17 cellular contexts compared by ENCODE assay signal in genomic region chr6:41654433-41655020, GRCh38. TPM values are rescaled to one million over a fixed set of nuclear protein-coding genes. Genes with fewer than 3 reads are reported as not detected.
DNase-seq lines count a peak whose midpoint lies in the region; ATAC-seq and TF ChIP-seq lines count a peak whose summit lies in the region.
"Had no signal": no experiment of that assay in that cellular context is flagged by ENCODE, and none has a peak within 500 bp of the region (broad histone marks: within the 10 kb centered on the region; RNA-seq: fewer than 3 reads in every experiment).

No MANE protein-coding gene starts in this region.

- H3K4me1 Mint-ChIP-seq in activated naive CD4-positive, alpha-beta T cell treated with anti-CD3 and anti-CD28 coated beads for 36 hours (ENCODE audit: low read depth): no peaks in the 10 kb centered on the region

- H3K27me3 Mint-ChIP-seq in activated naive CD4-positive, alpha-beta T cell treated with anti-CD3 and anti-CD28 coated beads for 36 hours (ENCODE audit: low read depth): peaks cover 6% of the 10 kb centered on the region

- TF ChIP-seq CTCF in HEK293 (tag by site-specific recombination; IDR thresholded peaks at IDR 0.05): no peak
- TF ChIP-seq CTCF in VCaP (conservative IDR thresholded peaks at IDR 0.05): no peak
- TF ChIP-seq CTCF in lower lobe of right lung (IDR thresholded peaks at IDR 0.05): no peak

- no peak overlapping the region for H3K27ac Mint-ChIP-seq in activated naive CD4-positive, alpha-beta T cell treated with anti-CD3 and anti-CD28 coated beads for 36 hours

- H3K36me3 Mint-ChIP-seq in activated naive CD4-positive, alpha-beta T cell treated with anti-CD3 and anti-CD28 coated beads for 36 hours (ENCODE audit: low read depth): no peaks in the 10 kb centered on the region

- no peak overlapping the region for H3K4me3 Mint-ChIP-seq in activated naive CD4-positive, alpha-beta T cell treated with anti-CD3 and anti-CD28 coated beads for 36 hours

- peaks cover 6% of the 10 kb centered on the region for H3K27me3 ChIP-seq in lower lobe of right lung (ENCODE audit: low read depth)
- H3K27me3 ChIP-seq: BE2C had no signal

- H3K9me3 Mint-ChIP-seq in activated naive CD4-positive, alpha-beta T cell treated with anti-CD3 and anti-CD28 coated beads for 36 hours: no peaks in the 10 kb centered on the region

- H3K4me3 ChIP-seq in HEK293 (ENCODE audit: low read depth, low read length) (no peak overlapping the region), lower lobe of right lung (no peak overlapping the region)
- H3K4me3 ChIP-seq: HAP-1 had no signal

- DNase-seq in lower lobe of right lung: peak; percentile 18
- DNase-seq in posterior vena cava (ENCODE audit: low spot score): peak; percentile 53
- no peak for DNase-seq in iPS-NIHi11 (ENCODE audit: low spot score)
- no peak for DNase-seq in stimulated activated CD4-positive, alpha-beta T cell treated with anti-CD3 and anti-CD28 coated beads, Interleukin-1b, Interleukin-23, amount 100 ng/mL, for 48 hours
- DNase-seq in activated naive CD4-positive, alpha-beta T cell treated with anti-CD3 and anti-CD28 coated beads for 36 hours: no peak
- DNase-seq: BE2C, Karpas-422, NCI-H1417, NCI-H2081 treated with DMSO at 0.1 percent for 48 hours, NCI-H345, NCI-H526 treated with DMSO at 0.1 percent for 48 hours had no signal

- H3K4me1 ChIP-seq in HEK293 (ENCODE audit: control insufficient read depth, insufficient read depth, low read length) (0 out of 2 replicates have a peak, but pooled peaks cover 3% of the 10 kb centered on the region), lower lobe of right lung (peaks cover 13% of the 10 kb centered on the region)
- H3K4me1 ChIP-seq: BE2C, HAP-1 had no signal

- no peaks in the 10 kb centered on the region for H3K9me3 ChIP-seq in HEK293 (ENCODE audit: control insufficient read depth, insufficient read depth, low read depth, low read length)
- no peaks in the 10 kb centered on the region for H3K9me3 ChIP-seq in lower lobe of right lung
- H3K9me3 ChIP-seq: BE2C, HAP-1 had no signal

- POLR2A ChIA-PET in HEK293 (lab: Yijun Ruan, JAX): no interaction called here

- H3K27ac ChIP-seq in HEK293 (ENCODE audit: extremely low read depth, low read depth, low read length) (no peak overlapping the region), VCaP (peak overlapping the region; percentile 98), lower lobe of right lung (no peak overlapping the region)

- ATAC-seq in lower lobe of right lung: no peak
- no peak for ATAC-seq in GM21737 (IDR thresholded peaks at IDR 0.05; ENCODE audit: unreplicated experiment)
- ATAC-seq: Right ventricle myocardium inferior, SK-N-SH treated with all-trans-retinoic acid at 6 μM for 48 hours had no signal

- H3K36me3 ChIP-seq in HEK293 (ENCODE audit: control insufficient read depth in 2 of 2, insufficient read depth in 1 of 2, low read length in 2 of 2) (no peaks in the 10 kb centered on the region), lower lobe of right lung (no peaks in the 10 kb centered on the region)
- H3K36me3 ChIP-seq: BE2C had no signal

- CTCF ChIA-PET in HEK293 (lab: Yijun Ruan, JAX): interaction anchor here (2.8 kb wide), 1 partner anchor 287 kb away, joined by 9 read pairs; no protein-coding TSS in a partner anchor
- CTCF ChIA-PET in activated naive CD4-positive, alpha-beta T cell treated with anti-CD3 and anti-CD28 coated beads for 36 hours (lab: Charles Lee): no interaction called here

- intact Hi-C loops in lower lobe of right lung (cut with DNase I) (no loop called here), posterior vena cava (cut with DNase I) (no loop called here)
- intact Hi-C loops in activated naive CD4-positive, alpha-beta T cell treated with anti-CD3 and anti-CD28 coated beads for 36 hours (cut with micrococcal nuclease): no loop called here

TF ChIP-seq in HEK293, 187 proteins besides CTCF, POLR2A, EP300 and RAD21:
- TF ChIP-seq, protein P1, sequence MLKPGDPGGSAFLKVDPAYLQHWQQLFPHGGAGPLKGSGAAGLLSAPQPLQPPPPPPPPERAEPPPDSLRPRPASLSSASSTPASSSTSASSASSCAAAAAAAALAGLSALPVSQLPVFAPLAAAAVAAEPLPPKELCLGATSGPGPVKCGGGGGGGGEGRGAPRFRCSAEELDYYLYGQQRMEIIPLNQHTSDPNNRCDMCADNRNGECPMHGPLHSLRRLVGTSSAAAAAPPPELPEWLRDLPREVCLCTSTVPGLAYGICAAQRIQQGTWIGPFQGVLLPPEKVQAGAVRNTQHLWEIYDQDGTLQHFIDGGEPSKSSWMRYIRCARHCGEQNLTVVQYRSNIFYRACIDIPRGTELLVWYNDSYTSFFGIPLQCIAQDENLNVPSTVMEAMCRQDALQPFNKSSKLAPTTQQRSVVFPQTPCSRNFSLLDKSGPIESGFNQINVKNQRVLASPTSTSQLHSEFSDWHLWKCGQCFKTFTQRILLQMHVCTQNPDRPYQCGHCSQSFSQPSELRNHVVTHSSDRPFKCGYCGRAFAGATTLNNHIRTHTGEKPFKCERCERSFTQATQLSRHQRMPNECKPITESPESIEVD (tag by site-specific recombination; IDR thresholded peaks at IDR 0.05): no peak
- TF ChIP-seq ZIC2 (tag by site-specific recombination; IDR thresholded peaks at IDR 0.05) (peak; percentile 44; the same call in 1 of the 2 replicates), EGR2 (tag by site-specific recombination; IDR thresholded peaks at IDR 0.05; ENCODE audit: low read depth) (no peak), ZNF701 (tag by site-specific recombination; IDR thresholded peaks at IDR 0.05) (no peak), ZNF248 (tag by site-specific recombination; IDR thresholded peaks at IDR 0.05) (no peak), GLIS2 (tag by site-specific recombination; IDR thresholded peaks at IDR 0.05) (peak; percentile 14; the same call in 1 of the 2 replicates)

RNA-seq across cellular contexts. Expression of gene MDFI, which starts 16.3 kb away (rescaled TPM):
- total RNA-seq in lower lobe of right lung (10.6 TPM), posterior vena cava (1 to 10 TPM; 5.4 to 6.5 TPM)
- not detected for total RNA-seq in activated naive CD4-positive, alpha-beta T cell treated with anti-CD3 and anti-CD28 coated beads for 36 hours

Comparison
In these comparisons a context has a peak if more than half of its experiments do, and no peak if none do; other contexts are left out.
1. DNase-seq: peak in lower lobe of right lung (single experiment) and posterior vena cava (single experiment); none in iPS-NIHi11 (single experiment), stimulated activated CD4-positive, alpha-beta T cell treated with anti-CD3 and anti-CD28 coated beads, Interleukin-1b, Interleukin-23, amount 100 ng/mL, for 48 hours (single experiment) and activated naive CD4-positive, alpha-beta T cell treated with anti-CD3 and anti-CD28 coated beads for 36 hours (single experiment).
2. RNA of gene MDFI, which starts 16.3 kb away (total RNA-seq): 10.6 TPM in lower lobe of right lung (single experiment) and 5.4 to 6.5 TPM in posterior vena cava; not detected in activated naive CD4-positive, alpha-beta T cell treated with anti-CD3 and anti-CD28 coated beads for 36 hours; every median in the first group is over 4 times any median in the second.